19 cellular contexts compared by ENCODE assay signal in the genomic region with DNA sequence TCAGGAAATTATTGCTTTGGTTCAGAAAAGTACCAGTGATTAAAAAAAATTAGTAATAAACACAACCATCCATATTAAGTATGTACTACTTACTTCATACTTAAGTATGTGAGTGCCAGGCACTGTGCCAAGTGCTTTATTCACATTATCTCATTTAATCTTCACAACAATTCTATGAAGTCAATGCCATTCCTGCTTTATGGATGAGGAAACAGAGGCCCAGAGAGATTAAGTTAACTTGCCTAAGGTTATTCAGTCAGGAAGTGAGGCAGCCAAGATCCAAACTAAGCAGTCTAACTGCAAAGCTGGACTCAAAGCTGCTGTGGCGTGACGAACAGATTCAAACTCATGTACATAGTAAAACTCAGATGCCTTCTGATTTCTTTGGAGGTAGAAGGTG. TPM values are rescaled to one million over a fixed set of nuclear protein-coding genes. Genes with fewer than 3 reads are reported as not detected.
DNase-seq lines count a peak whose midpoint lies in the region; ATAC-seq and TF ChIP-seq lines count a peak whose summit lies in the region.
"Had no signal": no experiment of that assay in that cellular context is flagged by ENCODE, and none has a peak within 500 bp of the region (broad histone marks: within the 10 kb centered on the region; RNA-seq: fewer than 3 reads in every experiment).

No MANE protein-coding gene starts in this region.

- intact Hi-C loops in Right ventricle myocardium inferior (cut with DNase I) = no loop called here

- no peaks in the 10 kb centered on the region for H3K9me3 ChIP-seq in RWPE2 (ENCODE audit: severe bottlenecking)
- H3K9me3 ChIP-seq: Caco-2, HAP-1 had no signal

- H3K4me1 ChIP-seq in RWPE2 (ENCODE audit: insufficient read depth, poor library complexity, severe bottlenecking) = peaks cover 36% of the 10 kb centered on the region
- H3K4me1 ChIP-seq: Caco-2, HAP-1 had no signal

- no peaks in the 10 kb centered on the region for H3K27me3 ChIP-seq in RWPE2 (ENCODE audit: insufficient read depth, poor library complexity, severe bottlenecking)

- ATAC-seq in RWPE2 (ENCODE audit: low read depth) (peak; percentile 24; the same call in 1 of the 3 replicates), Right ventricle myocardium inferior (no peak), GM18505 (IDR thresholded peaks at IDR 0.05; ENCODE audit: unreplicated experiment) (no peak)
- ATAC-seq: right cardiac atrium had no signal

- H3K27ac ChIP-seq in RWPE2 (ENCODE audit: poor library complexity, severe bottlenecking) = peak overlapping the region; percentile 46
- H3K27ac ChIP-seq: KMS-11 had no signal

- peaks cover 10% of the 10 kb centered on the region; the same call in 1 of the 2 replicates for H3K36me3 ChIP-seq in RWPE2 (ENCODE audit: low read depth)
- H3K36me3 ChIP-seq: HAP-1 had no signal

- TF ChIP-seq CTCF in AG10803 (conservative IDR thresholded peaks at IDR 0.05; ENCODE audit: low read length) (no peak), RWPE2 (IDR thresholded peaks at IDR 0.05; ENCODE audit: poor library complexity, severe bottlenecking) (no peak), epithelial cell of esophagus (IDR thresholded peaks at IDR 0.05; ENCODE audit: insufficient read depth, low read depth, low read length, missing control alignments) (no peak)

- DNase-seq in AG10803 (ENCODE audit: low read depth) (peak; percentile 41), RWPE2 (ENCODE audit: low spot score) (no peak), epithelial cell of esophagus (ENCODE audit: low read depth) (peak; percentile 84), iris pigment epithelial cell (ENCODE audit: low read depth) (peak; percentile 81), Right ventricle myocardium inferior (ENCODE audit: missing footprints) (no peak), DMS114 treated with DMSO at 0.1 percent for 48 hours (lab: John Stamatoyannopoulos, UW; ENCODE audit: unreplicated experiment) (no peak), NCI-H524 treated with DMSO at 0.1 percent for 48 hours (lab: John Stamatoyannopoulos, UW) (no peak)
- DNase-seq: activated B cell treated with CpG ODN at 0.5 μM for 24 hours; activated CD4-positive, alpha-beta T cell treated with anti-CD3 and anti-CD28 coated beads, Interleukin-2, amount 50 U/mL, for 4 hours; activated effector memory CD4-positive, alpha-beta T cell treated with Interleukin-2 at 50 U/mL for 16 hours; activated naive CD8-positive, alpha-beta T cell treated with anti-CD3 and anti-CD28 coated beads, Interleukin-2, amount 10 ng/mL, durations not matched to agents 7 days and 5 days; Caco-2; left cardiac atrium; NCI-H1694 treated with DMSO at 0.1 percent for 48 hours; NCI-H69; right cardiac atrium had no signal

- no peak for TF ChIP-seq POLR2A in GM18505 (IDR thresholded peaks at IDR 0.05; ENCODE audit: borderline replicate concordance, extremely low read depth, insufficient read depth, insufficient read length)

- H3K4me3 ChIP-seq in AG10803 (ENCODE audit: low read length) (no peak overlapping the region), RWPE2 (ENCODE audit: severe bottlenecking) (no peak overlapping the region), epithelial cell of esophagus (ENCODE audit: low read length) (no peak overlapping the region)
- H3K4me3 ChIP-seq: HAP-1 had no signal

RNA-seq across cellular contexts. Expression of gene DTNB, which starts 22.3 kb away (rescaled TPM):
- total RNA-seq in Right ventricle myocardium inferior = 3.3 TPM

Comparison
In these comparisons a context has a peak if more than half of its experiments do, and no peak if none do; other contexts are left out.
1. DNase-seq: peak in AG10803 (single experiment), epithelial cell of esophagus (single experiment) and iris pigment epithelial cell (single experiment); none in RWPE2 (single experiment), Right ventricle myocardium inferior (single experiment), DMS114 treated with DMSO at 0.1 percent for 48 hours (single experiment) and NCI-H524 treated with DMSO at 0.1 percent for 48 hours (single experiment).